10 cellular contexts compared by ENCODE assay signal in genomic region chr4:129264008-129264657, GRCh38.
DNase-seq lines count a peak whose midpoint lies in the region; ATAC-seq, FAIRE-seq and TF ChIP-seq lines count a peak whose summit lies in the region.
"Had no signal": no experiment of that assay in that cellular context is flagged by ENCODE, and none has a peak within 500 bp of the region (broad histone marks: within the 10 kb centered on the region; RNA-seq: fewer than 3 reads in every experiment).

No MANE protein-coding gene starts in this region.

- peaks cover 0 to 6% (median 2%) of the 10 kb centered on the region in 3 donors for H3K27me3 Mint-ChIP-seq in immature natural killer cell (ENCODE audit: low read depth in 3 of 3)
- H3K27me3 Mint-ChIP-seq in activated T-cell treated with anti-CD3 and anti-CD28 coated beads, Interleukin-2, amount 50 U/mL, for 4 hours (ENCODE audit: low read depth), result no peaks in the 10 kb centered on the region

- H3K27me3 ChIP-seq in right cardiac atrium (ENCODE audit: control insufficient read depth, insufficient read depth), result no peaks in the 10 kb centered on the region
- H3K27me3 ChIP-seq: heart left ventricle had no signal

- peak in 1 of 3 donors; percentile 11 for DNase-seq in immature natural killer cell
- no peak for DNase-seq in DMS153 (lab: John Stamatoyannopoulos, UW)
- DNase-seq in activated T-cell treated with anti-CD3 and anti-CD28 coated beads, Interleukin-2, amount 50 U/mL, for 4 hours, result no peak
- DNase-seq in kidney, result no peak
- DNase-seq in right cardiac atrium, result no peak
- DNase-seq: heart left ventricle, NCI-H82 had no signal

- peak overlapping the region in 4 of 6 donors; percentile 24 to 90 (median 82) for H3K27ac Mint-ChIP-seq in immature natural killer cell

- no peak for TF ChIP-seq CTCF in kidney (IDR thresholded peaks at IDR 0.05; ENCODE audit: borderline replicate concordance, extremely low read depth, insufficient read depth)

- H3K9me3 Mint-ChIP-seq in immature natural killer cell, result no peaks in the 10 kb centered on the region
- H3K9me3 Mint-ChIP-seq in activated T-cell treated with anti-CD3 and anti-CD28 coated beads, Interleukin-2, amount 50 U/mL, for 4 hours, result no peaks in the 10 kb centered on the region

- ATAC-seq in GM18858 (IDR thresholded peaks at IDR 0.05; ENCODE audit: unreplicated experiment), result peak; percentile 96
- ATAC-seq in GM21619 (IDR thresholded peaks at IDR 0.05; ENCODE audit: unreplicated experiment), result peak; percentile 97
- ATAC-seq in HG03378 (IDR thresholded peaks at IDR 0.05; ENCODE audit: unreplicated experiment), result peak; percentile 98
- ATAC-seq in activated T-cell treated with anti-CD3 and anti-CD28 coated beads, Interleukin-2, amount 50 U/mL, for 4 hours, result no peak
- no peak for ATAC-seq in right cardiac atrium
- ATAC-seq: heart left ventricle had no signal

- no peak overlapping the region for H3K27ac ChIP-seq in kidney (ENCODE audit: low read depth in 2 of 2, low read length in 2 of 2)
- no peak overlapping the region for H3K27ac ChIP-seq in right cardiac atrium (ENCODE audit: low read length)
- H3K27ac ChIP-seq: heart left ventricle had no signal

- no peaks in the 10 kb centered on the region for H3K36me3 ChIP-seq in kidney (ENCODE audit: control insufficient read depth in 1 of 2, insufficient read depth in 2 of 2, low read length in 2 of 2)
- H3K36me3 ChIP-seq: heart left ventricle had no signal

- H3K4me3 ChIP-seq in kidney (ENCODE audit: low read length in 2 of 2), result no peak overlapping the region
- H3K4me3 ChIP-seq in right cardiac atrium (ENCODE audit: low read length), result no peak overlapping the region
- H3K4me3 ChIP-seq: heart left ventricle had no signal

- peaks cover 6 to 10% of the 10 kb centered on the region in 2 donors for H3K4me1 Mint-ChIP-seq in immature natural killer cell
- H3K4me1 Mint-ChIP-seq in activated T-cell treated with anti-CD3 and anti-CD28 coated beads, Interleukin-2, amount 50 U/mL, for 4 hours (ENCODE audit: low read depth), result peaks cover 7% of the 10 kb centered on the region

- H3K9ac ChIP-seq in kidney (ENCODE audit: low read length in 2 of 2), result no peak overlapping the region

- H3K4me1 ChIP-seq in kidney (ENCODE audit: control insufficient read depth in 1 of 2, insufficient read depth in 1 of 2, low read depth in 1 of 2, low read length in 2 of 2) (no peaks in the 10 kb centered on the region), right cardiac atrium (ENCODE audit: control insufficient read depth, insufficient read depth, low read length) (peaks cover 1% of the 10 kb centered on the region)

- no peak for FAIRE-seq in kidney (lab: Jason Lieb, UNC)

- 81% methylated on average over 1 of the region's 1 CpG for WGBS in right cardiac atrium

- intact Hi-C loops in kidney (cut with DNase I) (no loop called here), right cardiac atrium (cut with DNase I) (no loop called here)

- H3K9me3 ChIP-seq in kidney (ENCODE audit: control insufficient read depth in 1 of 2, low read length in 2 of 2) (no peaks in the 10 kb centered on the region), right cardiac atrium (ENCODE audit: control insufficient read depth, low read length) (no peaks in the 10 kb centered on the region)
- H3K9me3 ChIP-seq: heart left ventricle had no signal

- peak overlapping the region in 4 of 5 donors; percentile 20 to 78 (median 56) for H3K4me3 Mint-ChIP-seq in immature natural killer cell
- no peak overlapping the region for H3K4me3 Mint-ChIP-seq in activated T-cell treated with anti-CD3 and anti-CD28 coated beads, Interleukin-2, amount 50 U/mL, for 4 hours

- no peaks in the 10 kb centered on the region for H3K36me3 Mint-ChIP-seq in immature natural killer cell
- H3K36me3 Mint-ChIP-seq in activated T-cell treated with anti-CD3 and anti-CD28 coated beads, Interleukin-2, amount 50 U/mL, for 4 hours (ENCODE audit: insufficient read depth), result no peaks in the 10 kb centered on the region

Comparison
In these comparisons a context has a peak if more than half of its experiments do, and no peak if none do; other contexts are left out.
1. ATAC-seq: peak in GM18858 (single experiment), GM21619 (single experiment) and HG03378 (single experiment); none in activated T-cell treated with anti-CD3 and anti-CD28 coated beads, Interleukin-2, amount 50 U/mL, for 4 hours (0 of 2) and right cardiac atrium (0 of 2).